Comparison of ENCODE assay signal across 1 cellular context in genomic region chr9:37915911-37916470, GRCh38.
TF ChIP-seq lines count a peak whose summit lies in the region.

No MANE protein-coding gene starts in this region.

TF ChIP-seq in H1, 55 proteins besides CTCF, POLR2A, EP300 and RAD21:
- no peak for TF ChIP-seq TCF12 (IDR thresholded peaks at IDR 0.05; ENCODE audit: low read depth, low read length)
- no peak for TF ChIP-seq KDM4A (IDR thresholded peaks at IDR 0.05; ENCODE audit: low read depth, low read length, severe bottlenecking)
- TF ChIP-seq SIN3A (conservative IDR thresholded peaks at IDR 0.05 in 1 of 2, IDR thresholded peaks at IDR 0.05 in 1 of 2; ENCODE audit: low read depth in 1 of 2, low read length in 2 of 2): no peak
- no peak for TF ChIP-seq TBP (IDR thresholded peaks at IDR 0.05; ENCODE audit: low read depth, low read length)
- no peak for TF ChIP-seq SAP30 (IDR thresholded peaks at IDR 0.05; ENCODE audit: insufficient read depth, insufficient replicate concordance, low read length)
- no peak for TF ChIP-seq MAFK (IDR thresholded peaks at IDR 0.05; ENCODE audit: low read depth, low read length)
- TF ChIP-seq GABPA (IDR thresholded peaks at IDR 0.05; ENCODE audit: borderline replicate concordance, insufficient read depth, low read length): no peak
- no peak for TF ChIP-seq SP4 (IDR thresholded peaks at IDR 0.05; ENCODE audit: low read length)
